ENCODE assay signal across 16 cellular contexts in the genomic region with DNA sequence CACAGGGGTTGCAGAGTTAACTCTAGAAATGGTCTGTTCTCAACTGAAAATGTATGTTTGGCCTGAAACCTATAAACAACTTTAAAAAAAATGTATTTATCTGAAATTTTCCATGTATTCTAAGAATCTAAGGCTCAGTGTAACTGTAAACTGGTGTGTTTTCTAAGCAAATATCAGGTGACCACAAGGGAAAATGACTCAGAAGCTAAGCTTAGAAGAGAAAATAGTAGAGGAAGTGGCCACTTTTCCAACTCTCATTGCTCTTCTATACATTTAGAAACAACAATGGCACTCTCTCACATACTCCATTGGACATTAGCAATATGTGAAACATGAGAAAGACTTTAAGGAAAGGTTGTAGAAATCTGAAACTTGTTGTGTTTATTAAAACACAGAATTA. TPM values are rescaled to one million over a fixed set of nuclear protein-coding genes. Genes with fewer than 3 reads are reported as not detected.
A peak's percentile ranks its signal among the peaks of the same experiment; 100 is the strongest.
DNase-seq lines count a peak whose midpoint lies in the region; ATAC-seq, FAIRE-seq and TF ChIP-seq lines count a peak whose summit lies in the region.
"Had no signal": no experiment of that assay in that cellular context is flagged by ENCODE, and none has a peak within 500 bp of the region (broad histone marks: within the 10 kb centered on the region; RNA-seq: fewer than 3 reads in every experiment).

No MANE protein-coding gene starts in this region.

- no peak overlapping the region for H3K9ac ChIP-seq in SK-N-SH

- TF ChIP-seq EP300 in SK-N-SH (IDR thresholded peaks at IDR 0.05; ENCODE audit: borderline replicate concordance in 1 of 2, low read depth in 1 of 2, low read length in 1 of 2): no peak

- POLR2A ChIA-PET in SK-N-SH (lab: Yijun Ruan, JAX): no interaction called here

- no peak for TF ChIP-seq POLR2A in NB4 (IDR thresholded peaks at IDR 0.05; ENCODE audit: extremely low read depth, insufficient read length)

- no peaks in the 10 kb centered on the region for H4K20me1 ChIP-seq in SK-N-SH (ENCODE audit: insufficient read depth)

- H3K27ac ChIP-seq in SK-N-SH (ENCODE audit: low read depth in 2 of 2, low read length in 1 of 2): no peak overlapping the region
- H3K27ac ChIP-seq: right atrium auricular region had no signal

- peaks cover 0 to 10% of the 10 kb centered on the region in 2 experiments; a peak in 2 of 4 replicates for H3K4me1 ChIP-seq in SK-N-SH (ENCODE audit: control insufficient read depth in 1 of 2, insufficient read depth in 2 of 2, low read depth in 1 of 2, low read length in 1 of 2)
- H3K4me1 ChIP-seq: right atrium auricular region had no signal

- no peak overlapping the region for H2AFZ ChIP-seq in SK-N-SH (ENCODE audit: low read depth)

- no peaks in the 10 kb centered on the region for H3K79me2 ChIP-seq in SK-N-SH (ENCODE audit: insufficient read depth)

- TF ChIP-seq RAD21 in SK-N-SH (IDR thresholded peaks at IDR 0.05; ENCODE audit: low read length): no peak

- FAIRE-seq in bronchial epithelial cell (lab: Jason Lieb, UNC): no peak

- H3K9me2 ChIP-seq in SK-N-SH: no peaks in the 10 kb centered on the region

- H3K27me3 ChIP-seq in SK-N-SH (ENCODE audit: insufficient read depth) (no peaks in the 10 kb centered on the region), bronchial epithelial cell (ENCODE audit: control insufficient read depth, insufficient read depth, low read length) (no peaks in the 10 kb centered on the region)
- H3K27me3 ChIP-seq: right atrium auricular region had no signal

- no peak overlapping the region for H3K4me3 ChIP-seq in SK-N-SH (ENCODE audit: low read depth in 2 of 2, low read length in 1 of 2)
- H3K4me3 ChIP-seq in NB4 (ENCODE audit: low read depth, low read length): no peak overlapping the region
- no peak overlapping the region for H3K4me3 ChIP-seq in bronchial epithelial cell (ENCODE audit: low read depth, low read length)
- H3K4me3 ChIP-seq: right atrium auricular region had no signal

- no peak overlapping the region for H3K4me2 ChIP-seq in SK-N-SH

- ATAC-seq in SK-N-SH treated with all-trans-retinoic acid at 6 μM for 48 hours: peak; percentile 73

- peaks cover 0 to 5% of the 10 kb centered on the region in 2 experiments for H3K36me3 ChIP-seq in SK-N-SH (replicated peaks in 1 of 2; ENCODE audit: control insufficient read depth in 1 of 2, insufficient read depth in 2 of 2, low read length in 1 of 2)
- no peaks in the 10 kb centered on the region for H3K36me3 ChIP-seq in bronchial epithelial cell (ENCODE audit: control insufficient read depth, insufficient read depth, low read length)
- H3K36me3 ChIP-seq: right atrium auricular region had no signal

- TF ChIP-seq CTCF in SK-N-SH (IDR thresholded peaks at IDR 0.05) (no peak), NB4 (IDR thresholded peaks at IDR 0.05; ENCODE audit: low read depth, low read length) (no peak), bronchial epithelial cell (IDR thresholded peaks at IDR 0.05; ENCODE audit: insufficient read depth, low read length, severe bottlenecking) (no peak)

- CTCF ChIA-PET in SK-N-SH (lab: Yijun Ruan, JAX): interaction anchor here (0.6 kb wide), 1 partner anchor 193 kb away, joined by 3 read pairs; no protein-coding TSS in a partner anchor

- DNase-seq in SK-N-SH: no peak
- peak; percentile 4 for DNase-seq in NB4 (ENCODE audit: low read depth)
- peak; percentile 75 for DNase-seq in bronchial epithelial cell (ENCODE audit: low read depth)
- peak; percentile 69 for DNase-seq in renal cortical epithelial cell (ENCODE audit: low read depth)
- no peak for DNase-seq in activated T-cell treated with anti-CD3 and anti-CD28 coated beads, Interleukin-2, amount 50 U/mL, for 1 hour
- DNase-seq in NCI-H2171 (lab: John Stamatoyannopoulos, UW): no peak
- DNase-seq in KG1 (lab: John Stamatoyannopoulos, UW): no peak
- DNase-seq: ACHN; activated CD4-positive, alpha-beta memory T cell treated with anti-CD3 and anti-CD28 coated beads for 36 hours; activated naive CD4-positive, alpha-beta T cell treated with anti-CD3 and anti-CD28 coated beads, Interleukin-2, amount 50 U/mL, for 16 hours; DMS79 treated with DMSO at 0.1 percent for 48 hours; endodermal cell; NCI-H1105; NCI-H510A treated with DMSO at 0.1 percent for 48 hours had no signal

- H3F3A ChIP-seq in SK-N-SH (replicated peaks; ENCODE audit: insufficient read depth): no peaks in the 10 kb centered on the region

- H3K9me3 ChIP-seq in SK-N-SH: no peaks in the 10 kb centered on the region
- H3K9me3 ChIP-seq: right atrium auricular region had no signal

TF ChIP-seq in SK-N-SH treated with all-trans-retinoic acid at 6 μM for 48 hours, 23 proteins besides CTCF, POLR2A, EP300 and RAD21:
- TF ChIP-seq CSDC2 (CRISPR knock-in tag; IDR thresholded peaks at IDR 0.05): no peak
- TF ChIP-seq OSR1 (CRISPR knock-in tag; IDR thresholded peaks at IDR 0.05): 0 out of 2 replicates have a peak, but pooled peaks have one; percentile 5
TF ChIP-seq in SK-N-SH treated with all-trans-retinoic acid at 6 μM for 48 hours: peak in this region for 1.

TF ChIP-seq in SK-N-SH, 30 proteins besides CTCF, POLR2A, EP300 and RAD21:
- no peak for TF ChIP-seq REST (IDR thresholded peaks at IDR 0.05; ENCODE audit: low read depth, low read length)
- no peak for TF ChIP-seq USF2 (IDR thresholded peaks at IDR 0.05; ENCODE audit: borderline replicate concordance, low read depth, low read length)
- TF ChIP-seq MEF2A (IDR thresholded peaks at IDR 0.05; ENCODE audit: borderline replicate concordance, low read depth): no peak
- TF ChIP-seq NRF1 (IDR thresholded peaks at IDR 0.05; ENCODE audit: low read depth, low read length): no peak
- TF ChIP-seq SIN3A (IDR thresholded peaks at IDR 0.05; ENCODE audit: borderline replicate concordance, low read depth, low read length): no peak
- TF ChIP-seq FOSL2 (IDR thresholded peaks at IDR 0.05; ENCODE audit: borderline replicate concordance, low read depth): no peak
- TF ChIP-seq MXI1 (IDR thresholded peaks at IDR 0.05; ENCODE audit: low read depth, low read length): no peak
- no peak for TF ChIP-seq RXRA (IDR thresholded peaks at IDR 0.05; ENCODE audit: borderline replicate concordance, low read depth)
- TF ChIP-seq JUND (IDR thresholded peaks at IDR 0.05): no peak
- TF ChIP-seq POLR2AphosphoS5 (IDR thresholded peaks at IDR 0.05; ENCODE audit: low read depth, low read length): no peak
- TF ChIP-seq CHD2 (IDR thresholded peaks at IDR 0.05; ENCODE audit: low read length, partially characterized antibody): no peak
- no peak for TF ChIP-seq NFIC (IDR thresholded peaks at IDR 0.05; ENCODE audit: borderline replicate concordance)
- no peak for TF ChIP-seq SMC3 (IDR thresholded peaks at IDR 0.05; ENCODE audit: low read depth, low read length)
- no peak for TF ChIP-seq RCOR1 (IDR thresholded peaks at IDR 0.05; ENCODE audit: low read length)
- TF ChIP-seq YY1 (IDR thresholded peaks at IDR 0.05; ENCODE audit: low read depth): no peak
- TF ChIP-seq IRF3 (IDR thresholded peaks at IDR 0.05; ENCODE audit: low read depth, low read length): no peak

RNA-seq across cellular contexts. Expression of gene TNFSF18, which starts 7.5 kb away (rescaled TPM):
- polyA plus RNA-seq in SK-N-SH (2012; rRNA removed): 1.2 and 2.8 TPM in 2 replicates
- 3.3 and 3.7 TPM in 2 replicates for polyA plus RNA-seq in SK-N-SH (2012; cell fraction: cytosol; rRNA removed)
- polyA plus RNA-seq in SK-N-SH (2012; cell fraction: nucleus; rRNA removed): 0.38 and 1.0 TPM in 2 replicates
- total RNA-seq in bronchial epithelial cell (not detected in 2 replicates), renal cortical epithelial cell (0.10 and 2.8 TPM in 2 replicates)
- total RNA-seq: activated CD4-positive, alpha-beta memory T cell treated with anti-CD3 and anti-CD28 coated beads for 36 hours; endodermal cell; right atrium auricular region had no signal

Comparison
In these comparisons a context has a peak if more than half of its experiments do, and no peak if none do; other contexts are left out.
1. DNase-seq: peak in NB4 (single experiment), bronchial epithelial cell (single experiment) and renal cortical epithelial cell (single experiment); none in SK-N-SH (single experiment), activated T-cell treated with anti-CD3 and anti-CD28 coated beads, Interleukin-2, amount 50 U/mL, for 1 hour (single experiment), NCI-H2171 (single experiment) and KG1 (single experiment).